1 cellular context compared by ENCODE assay signal in the genomic region with DNA sequence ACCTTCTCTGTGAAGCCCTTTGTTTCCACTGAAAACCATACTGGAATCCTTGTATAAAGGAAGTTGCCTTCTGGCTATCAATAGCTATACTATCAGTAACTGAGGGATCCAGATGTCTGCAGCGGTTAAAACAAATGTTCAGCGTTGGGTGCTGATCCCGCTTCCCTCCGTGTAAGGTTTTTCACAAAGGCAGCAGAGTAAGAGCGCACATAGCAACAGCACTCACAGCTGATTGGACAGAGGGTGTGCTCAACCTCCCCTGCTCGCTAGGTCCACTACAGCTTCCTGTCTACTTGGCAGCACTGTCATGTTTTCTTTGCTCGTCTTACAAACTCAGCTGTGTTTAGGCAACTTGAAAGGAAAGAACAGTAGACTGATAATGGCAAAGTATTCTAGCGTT.
TF ChIP-seq lines count a peak whose summit lies in the region.

No MANE protein-coding gene starts in this region.

TF ChIP-seq in HepG2, 621 proteins besides CTCF, POLR2A, EP300 and RAD21 (continued from another document and continues in another):
- TF ChIP-seq, protein P1, sequence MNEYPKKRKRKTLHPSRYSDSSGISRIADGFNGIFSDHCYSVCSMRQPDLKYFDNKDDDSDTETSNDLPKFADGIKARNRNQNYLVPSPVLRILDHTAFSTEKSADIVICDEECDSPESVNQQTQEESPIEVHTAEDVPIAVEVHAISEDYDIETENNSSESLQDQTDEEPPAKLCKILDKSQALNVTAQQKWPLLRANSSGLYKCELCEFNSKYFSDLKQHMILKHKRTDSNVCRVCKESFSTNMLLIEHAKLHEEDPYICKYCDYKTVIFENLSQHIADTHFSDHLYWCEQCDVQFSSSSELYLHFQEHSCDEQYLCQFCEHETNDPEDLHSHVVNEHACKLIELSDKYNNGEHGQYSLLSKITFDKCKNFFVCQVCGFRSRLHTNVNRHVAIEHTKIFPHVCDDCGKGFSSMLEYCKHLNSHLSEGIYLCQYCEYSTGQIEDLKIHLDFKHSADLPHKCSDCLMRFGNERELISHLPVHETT (CRISPR knock-in tag; conservative IDR thresholded peaks at IDR 0.05): no peak
- TF ChIP-seq ZNF704 (CRISPR knock-in tag; IDR thresholded peaks at IDR 0.05; ENCODE audit: borderline replicate concordance) (no peak), SP140L (CRISPR knock-in tag; IDR thresholded peaks at IDR 0.05; ENCODE audit: borderline replicate concordance) (no peak), ZNF569 (CRISPR knock-in tag; IDR thresholded peaks at IDR 0.05; ENCODE audit: borderline replicate concordance) (no peak), FOXA1 (IDR thresholded peaks at IDR 0.05) (no peak), FOXA1 (CRISPR knock-in tag; IDR thresholded peaks at IDR 0.05) (0 out of 2 replicates have a peak, but pooled peaks have one; percentile 32), GATAD1 (CRISPR knock-in tag; IDR thresholded peaks at IDR 0.05) (no peak), ZFP90 (CRISPR knock-in tag; IDR thresholded peaks at IDR 0.05; ENCODE audit: borderline replicate concordance) (no peak), ZNF614 (CRISPR knock-in tag; IDR thresholded peaks at IDR 0.05; ENCODE audit: borderline replicate concordance) (0 out of 2 replicates have a peak, but pooled peaks have one; percentile 24), ZFP36 (IDR thresholded peaks at IDR 0.05; ENCODE audit: borderline replicate concordance, low read depth, low read length, partially characterized antibody) (no peak), JUNB (CRISPR knock-in tag; IDR thresholded peaks at IDR 0.05; ENCODE audit: borderline replicate concordance) (no peak), ZNF850 (CRISPR knock-in tag; conservative IDR thresholded peaks at IDR 0.05) (no peak), CHD4 (IDR thresholded peaks at IDR 0.05; ENCODE audit: borderline replicate concordance, low read length) (no peak), JDP2 (CRISPR knock-in tag; IDR thresholded peaks at IDR 0.05; ENCODE audit: borderline replicate concordance) (no peak), ZMYM2 (CRISPR knock-in tag; IDR thresholded peaks at IDR 0.05) (no peak), GLI4 (CRISPR knock-in tag; IDR thresholded peaks at IDR 0.05; ENCODE audit: borderline replicate concordance) (no peak), POGK (CRISPR knock-in tag; conservative IDR thresholded peaks at IDR 0.05) (no peak), ARNTL (CRISPR knock-in tag; IDR thresholded peaks at IDR 0.05) (no peak), HNF4A (CRISPR knock-in tag; IDR thresholded peaks at IDR 0.05) (no peak), NR2C2 (CRISPR knock-in tag; IDR thresholded peaks at IDR 0.05; ENCODE audit: borderline replicate concordance) (no peak), HNRNPK (IDR thresholded peaks at IDR 0.05; ENCODE audit: low read depth, low read length, poor library complexity, severe bottlenecking) (no peak), PREB (CRISPR knock-in tag; IDR thresholded peaks at IDR 0.05) (no peak), PRMT3 (CRISPR knock-in tag; IDR thresholded peaks at IDR 0.05; ENCODE audit: borderline replicate concordance, low read depth) (no peak), DMTF1 (CRISPR knock-in tag; IDR thresholded peaks at IDR 0.05) (no peak), ZBTB7B (CRISPR knock-in tag; IDR thresholded peaks at IDR 0.05) (no peak), CC2D1A (CRISPR knock-in tag; IDR thresholded peaks at IDR 0.05) (no peak), TRIM22 (IDR thresholded peaks at IDR 0.05) (no peak), ZNF317 (CRISPR knock-in tag; IDR thresholded peaks at IDR 0.05) (no peak), GATAD2A (CRISPR knock-in tag; IDR thresholded peaks at IDR 0.05) (no peak), SIX4 (CRISPR knock-in tag; IDR thresholded peaks at IDR 0.05) (no peak), MED13 (CRISPR knock-in tag; IDR thresholded peaks at IDR 0.05) (no peak), ZNF296 (CRISPR knock-in tag; conservative IDR thresholded peaks at IDR 0.05) (no peak), BCL3 (CRISPR knock-in tag; IDR thresholded peaks at IDR 0.05) (no peak), MATR3 (CRISPR knock-in tag; IDR thresholded peaks at IDR 0.05) (no peak), NFE2L1 (CRISPR knock-in tag; IDR thresholded peaks at IDR 0.05; ENCODE audit: borderline replicate concordance) (no peak), SOX5 (CRISPR knock-in tag; IDR thresholded peaks at IDR 0.05; ENCODE audit: borderline replicate concordance) (no peak), FOXA3 (CRISPR knock-in tag; IDR thresholded peaks at IDR 0.05) (no peak), ZBTB2 (CRISPR knock-in tag; IDR thresholded peaks at IDR 0.05; ENCODE audit: low read depth) (no peak), TBL1XR1 (IDR thresholded peaks at IDR 0.05; ENCODE audit: borderline replicate concordance, low read length, partially characterized antibody) (no peak)
- TF ChIP-seq, protein P2, sequence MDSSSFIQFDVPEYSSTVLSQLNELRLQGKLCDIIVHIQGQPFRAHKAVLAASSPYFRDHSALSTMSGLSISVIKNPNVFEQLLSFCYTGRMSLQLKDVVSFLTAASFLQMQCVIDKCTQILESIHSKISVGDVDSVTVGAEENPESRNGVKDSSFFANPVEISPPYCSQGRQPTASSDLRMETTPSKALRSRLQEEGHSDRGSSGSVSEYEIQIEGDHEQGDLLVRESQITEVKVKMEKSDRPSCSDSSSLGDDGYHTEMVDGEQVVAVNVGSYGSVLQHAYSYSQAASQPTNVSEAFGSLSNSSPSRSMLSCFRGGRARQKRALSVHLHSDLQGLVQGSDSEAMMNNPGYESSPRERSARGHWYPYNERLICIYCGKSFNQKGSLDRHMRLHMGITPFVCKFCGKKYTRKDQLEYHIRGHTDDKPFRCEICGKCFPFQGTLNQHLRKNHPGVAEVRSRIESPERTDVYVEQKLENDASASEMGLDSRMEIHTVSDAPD (CRISPR knock-in tag; IDR thresholded peaks at IDR 0.05): no peak
- TF ChIP-seq, protein P3, sequence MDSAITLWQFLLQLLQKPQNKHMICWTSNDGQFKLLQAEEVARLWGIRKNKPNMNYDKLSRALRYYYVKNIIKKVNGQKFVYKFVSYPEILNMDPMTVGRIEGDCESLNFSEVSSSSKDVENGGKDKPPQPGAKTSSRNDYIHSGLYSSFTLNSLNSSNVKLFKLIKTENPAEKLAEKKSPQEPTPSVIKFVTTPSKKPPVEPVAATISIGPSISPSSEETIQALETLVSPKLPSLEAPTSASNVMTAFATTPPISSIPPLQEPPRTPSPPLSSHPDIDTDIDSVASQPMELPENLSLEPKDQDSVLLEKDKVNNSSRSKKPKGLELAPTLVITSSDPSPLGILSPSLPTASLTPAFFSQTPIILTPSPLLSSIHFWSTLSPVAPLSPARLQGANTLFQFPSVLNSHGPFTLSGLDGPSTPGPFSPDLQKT (CRISPR knock-in tag; IDR thresholded peaks at IDR 0.05; ENCODE audit: borderline replicate concordance): no peak
- TF ChIP-seq, protein P4, sequence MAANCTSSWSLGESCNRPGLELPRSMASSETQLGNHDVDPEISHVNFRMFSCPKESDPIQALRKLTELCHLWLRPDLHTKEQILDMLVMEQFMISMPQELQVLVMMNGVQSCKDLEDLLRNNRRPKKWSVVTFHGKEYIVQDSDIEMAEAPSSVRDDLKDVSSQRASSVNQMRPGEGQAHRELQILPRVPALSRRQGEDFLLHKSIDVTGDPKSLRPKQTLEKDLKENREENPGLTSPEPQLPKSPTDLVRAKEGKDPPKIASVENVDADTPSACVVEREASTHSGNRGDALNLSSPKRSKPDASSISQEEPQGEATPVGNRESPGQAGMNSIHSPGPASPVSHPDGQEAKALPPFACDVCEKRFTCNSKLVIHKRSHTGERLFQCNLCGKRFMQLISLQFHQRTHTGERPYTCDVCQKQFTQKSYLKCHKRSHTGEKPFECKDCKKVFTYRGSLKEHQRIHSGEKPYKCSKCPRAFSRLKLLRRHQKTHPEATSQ (CRISPR knock-in tag; IDR thresholded peaks at IDR 0.05; ENCODE audit: borderline replicate concordance): no peak
